In genomic region chr5:135977375-135977928, GRCh38 we compare ENCODE assay signal across 8 cellular contexts. TPM values are rescaled to one million over a fixed set of nuclear protein-coding genes. Genes with fewer than 3 reads are reported as not detected.
DNase-seq lines count a peak whose midpoint lies in the region; ATAC-seq and TF ChIP-seq lines count a peak whose summit lies in the region.

No MANE protein-coding gene starts in this region.

- H3K4me3 Mint-ChIP-seq in activated naive CD8-positive, alpha-beta T cell treated with anti-CD3 and anti-CD28 coated beads, Interleukin-2, amount 50 U/mL, for 24 hours: no peak overlapping the region

- H3K9ac ChIP-seq in NT2/D1 (ENCODE audit: insufficient read length, low read depth): no peak overlapping the region

- ATAC-seq in GM21529 (IDR thresholded peaks at IDR 0.05; ENCODE audit: unreplicated experiment): peak; percentile 58
- peak; percentile 80 for ATAC-seq in activated naive CD8-positive, alpha-beta T cell treated with anti-CD3 and anti-CD28 coated beads, Interleukin-2, amount 50 U/mL, for 24 hours
- ATAC-seq in HG03039 (IDR thresholded peaks at IDR 0.05; ENCODE audit: unreplicated experiment): no peak

- H3K9me3 Mint-ChIP-seq in activated naive CD8-positive, alpha-beta T cell treated with anti-CD3 and anti-CD28 coated beads, Interleukin-2, amount 50 U/mL, for 24 hours: no peaks in the 10 kb centered on the region

- H3K4me1 Mint-ChIP-seq in activated naive CD8-positive, alpha-beta T cell treated with anti-CD3 and anti-CD28 coated beads, Interleukin-2, amount 50 U/mL, for 24 hours: no peaks in the 10 kb centered on the region

- H3K36me3 ChIP-seq in BE2C (no peaks in the 10 kb centered on the region), NT2/D1 (ENCODE audit: insufficient read depth, insufficient read length, low read length) (no peaks in the 10 kb centered on the region)

- H3K27me3 Mint-ChIP-seq in activated naive CD8-positive, alpha-beta T cell treated with anti-CD3 and anti-CD28 coated beads, Interleukin-2, amount 50 U/mL, for 24 hours: peaks cover 44% of the 10 kb centered on the region

- H3K27ac Mint-ChIP-seq in activated naive CD8-positive, alpha-beta T cell treated with anti-CD3 and anti-CD28 coated beads, Interleukin-2, amount 50 U/mL, for 24 hours: no peak overlapping the region

- H3K4me3 ChIP-seq in BE2C (ENCODE audit: low read depth, low read length) (no peak overlapping the region), NT2/D1 (ENCODE audit: insufficient read length, low read depth) (no peak overlapping the region)

- H3K9me3 ChIP-seq in BE2C (no peaks in the 10 kb centered on the region), NT2/D1 (ENCODE audit: insufficient read depth, low read length) (no peaks in the 10 kb centered on the region)

- DNase-seq in BE2C (no peak), NT2/D1 (ENCODE audit: low read depth, low spot score) (peak; percentile 55), inferior parietal cortex (ENCODE audit: extremely low spot score) (peak; percentile 39), NCI-H1436 (lab: John Stamatoyannopoulos, UW) (no peak)
- peak; percentile 53 for DNase-seq in activated naive CD8-positive, alpha-beta T cell treated with anti-CD3 and anti-CD28 coated beads, Interleukin-2, amount 50 U/mL, for 24 hours
- DNase-seq in stimulated activated CD4-positive, alpha-beta T cell treated with anti-CD3 and anti-CD28 coated beads, Interleukin-4, amount 100 ng/mL, for 1 hour: peak; percentile 16

- H3K27me3 ChIP-seq in BE2C (peaks cover 3% of the 10 kb centered on the region), NT2/D1 (ENCODE audit: insufficient read depth, insufficient read length) (no peaks in the 10 kb centered on the region)

- H3K4me1 ChIP-seq in BE2C: no peaks in the 10 kb centered on the region
- H3K4me1 ChIP-seq in NT2/D1 (ENCODE audit: insufficient read depth, insufficient read length): no peaks in the 10 kb centered on the region

- no peaks in the 10 kb centered on the region for H3K36me3 Mint-ChIP-seq in activated naive CD8-positive, alpha-beta T cell treated with anti-CD3 and anti-CD28 coated beads, Interleukin-2, amount 50 U/mL, for 24 hours (ENCODE audit: low read depth)

- peak; percentile 31 for TF ChIP-seq CTCF in BE2C (IDR thresholded peaks at IDR 0.05; ENCODE audit: low read depth, low read length)

RNA-seq across cellular contexts. Expression of gene LECT2, which starts 22.7 kb away (rescaled TPM):
- polyA plus RNA-seq in BE2C (2012; ENCODE audit: insufficient read depth, insufficient read length, low read depth): not detected

RNA-seq across cellular contexts. Expression of gene TGFBI, which starts 51.3 kb away (rescaled TPM):
- polyA plus RNA-seq in BE2C (2012; ENCODE audit: insufficient read depth, insufficient read length, low read depth): 2.5 TPM

Comparison
In these comparisons a context has a peak if more than half of its experiments do, and no peak if none do; other contexts are left out.
1. DNase-seq: peak in NT2/D1 (single experiment), activated naive CD8-positive, alpha-beta T cell treated with anti-CD3 and anti-CD28 coated beads, Interleukin-2, amount 50 U/mL, for 24 hours (single experiment), inferior parietal cortex (single experiment) and stimulated activated CD4-positive, alpha-beta T cell treated with anti-CD3 and anti-CD28 coated beads, Interleukin-4, amount 100 ng/mL, for 1 hour (single experiment); none in BE2C (single experiment) and NCI-H1436 (single experiment).